Comparison of ENCODE assay signal across 11 cellular contexts in the genomic region with DNA sequence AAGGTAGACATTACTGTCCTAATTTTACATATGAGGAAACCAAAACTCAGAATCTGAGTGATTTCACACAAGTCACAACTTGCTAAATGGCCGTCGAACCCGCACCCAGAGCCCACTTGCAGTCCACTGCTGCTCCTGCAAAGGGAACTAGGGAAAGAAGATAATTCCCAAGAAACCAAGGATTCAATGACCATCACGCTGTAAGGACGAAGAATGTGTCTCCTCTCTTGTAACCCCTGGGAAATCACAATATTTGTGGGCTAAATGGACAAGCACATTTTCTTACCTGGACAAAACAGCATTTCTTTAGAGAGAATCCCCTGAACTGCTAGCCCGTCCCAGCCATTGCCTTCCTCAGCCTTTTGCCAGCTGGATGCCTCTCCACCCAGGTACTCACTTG. TPM values are rescaled to one million over a fixed set of nuclear protein-coding genes. Genes with fewer than 3 reads are reported as not detected.
DNase-seq lines count a peak whose midpoint lies in the region; ATAC-seq lines count a peak whose summit lies in the region.
"Had no signal": no experiment of that assay in that cellular context is flagged by ENCODE, and none has a peak within 500 bp of the region (broad histone marks: within the 10 kb centered on the region; RNA-seq: fewer than 3 reads in every experiment).

No MANE protein-coding gene starts in this region.

- H3K36me3 ChIP-seq in NT2/D1 (ENCODE audit: insufficient read depth, insufficient read length, low read length) (peaks cover 61% of the 10 kb centered on the region), endocrine pancreas (ENCODE audit: control insufficient read depth, insufficient read depth, low read length) (peaks cover 24% of the 10 kb centered on the region)
- H3K36me3 ChIP-seq: uterus had no signal

- H3K4me1 ChIP-seq in NT2/D1 (ENCODE audit: insufficient read depth, insufficient read length) (peaks cover 5% of the 10 kb centered on the region), endocrine pancreas (ENCODE audit: control insufficient read depth, insufficient read depth, low read length) (peaks cover 6% of the 10 kb centered on the region)

- ATAC-seq in activated T-cell treated with anti-CD3 and anti-CD28 coated beads, Interleukin-2, amount 50 U/mL, for 72 hours (replicated peaks in 1 of 2) = no peak
- no peak for ATAC-seq in stimulated activated effector memory CD8-positive, alpha-beta T cell treated with anti-CD3 and anti-CD28 coated beads, Interleukin-12 subunit alpha, Interleukin-12 subunit beta, amount 100 ng/mL, for 72 hours

- H3K9ac ChIP-seq in NT2/D1 (ENCODE audit: insufficient read length, low read depth) (peak overlapping the region; percentile 86), endocrine pancreas (ENCODE audit: control insufficient read depth, insufficient read depth, low read length) (peak overlapping the region; percentile 17)

- H3K9me3 ChIP-seq in NT2/D1 (ENCODE audit: insufficient read depth, low read length) (no peaks in the 10 kb centered on the region), endocrine pancreas (ENCODE audit: control insufficient read depth, low read length) (no peaks in the 10 kb centered on the region)
- H3K9me3 ChIP-seq: uterus had no signal

- peak overlapping the region; percentile 89 to 97 for H3K4me3 Mint-ChIP-seq in activated T-cell treated with anti-CD3 and anti-CD28 coated beads, Interleukin-2, amount 50 U/mL, for 72 hours
- H3K4me3 Mint-ChIP-seq in stimulated activated effector memory CD8-positive, alpha-beta T cell treated with anti-CD3 and anti-CD28 coated beads, Interleukin-12 subunit alpha, Interleukin-12 subunit beta, amount 100 ng/mL, for 72 hours = peak overlapping the region; percentile 86

- no peak overlapping the region for H3K27ac ChIP-seq in substantia nigra (ENCODE audit: low read depth, low read length, poor library complexity, severe bottlenecking)

- no peak for DNase-seq in activated T-cell treated with anti-CD3 and anti-CD28 coated beads, Interleukin-2, amount 50 U/mL, for 72 hours
- DNase-seq in activated T-cell treated with anti-CD3 and anti-CD28 coated beads, Interleukin-2, amount 50 U/mL, for 48 hours = no peak
- DNase-seq in NT2/D1 (ENCODE audit: low read depth, low spot score) (no peak), substantia nigra (lab: John Stamatoyannopoulos, UW) (no peak), C1 segment of cervical spinal cord (lab: John Stamatoyannopoulos, UW) (no peak), T1000 (lab: John Stamatoyannopoulos, UW) (no peak)
- no peak for DNase-seq in stimulated activated effector memory CD8-positive, alpha-beta T cell treated with anti-CD3 and anti-CD28 coated beads, Interleukin-12 subunit alpha, Interleukin-12 subunit beta, amount 100 ng/mL, for 72 hours (ENCODE audit: low spot score in 2 of 2)
- DNase-seq: islet precursor cell, Kasumi-1, uterus had no signal

- no peaks in the 10 kb centered on the region for H3K9me3 Mint-ChIP-seq in activated T-cell treated with anti-CD3 and anti-CD28 coated beads, Interleukin-2, amount 50 U/mL, for 72 hours
- H3K9me3 Mint-ChIP-seq in stimulated activated effector memory CD8-positive, alpha-beta T cell treated with anti-CD3 and anti-CD28 coated beads, Interleukin-12 subunit alpha, Interleukin-12 subunit beta, amount 100 ng/mL, for 72 hours = no peaks in the 10 kb centered on the region

- no peaks in the 10 kb centered on the region for H3K27me3 Mint-ChIP-seq in activated T-cell treated with anti-CD3 and anti-CD28 coated beads, Interleukin-2, amount 50 U/mL, for 72 hours (ENCODE audit: low read depth)

- H3K4me1 Mint-ChIP-seq in activated T-cell treated with anti-CD3 and anti-CD28 coated beads, Interleukin-2, amount 50 U/mL, for 72 hours (ENCODE audit: low read depth) = peaks cover 32% of the 10 kb centered on the region
- peaks cover 38% of the 10 kb centered on the region for H3K4me1 Mint-ChIP-seq in stimulated activated effector memory CD8-positive, alpha-beta T cell treated with anti-CD3 and anti-CD28 coated beads, Interleukin-12 subunit alpha, Interleukin-12 subunit beta, amount 100 ng/mL, for 72 hours

- H3K4me3 ChIP-seq in NT2/D1 (ENCODE audit: insufficient read length, low read depth) = no peak overlapping the region
- no peak overlapping the region for H3K4me3 ChIP-seq in endocrine pancreas (ENCODE audit: control insufficient read depth, insufficient read depth, low read length)
- H3K4me3 ChIP-seq: uterus had no signal

- H3K27me3 ChIP-seq in NT2/D1 (ENCODE audit: insufficient read depth, insufficient read length) (no peaks in the 10 kb centered on the region), endocrine pancreas (ENCODE audit: control insufficient read depth, insufficient read depth, low read length) (no peaks in the 10 kb centered on the region)
- H3K27me3 ChIP-seq: uterus had no signal

- H3K36me3 Mint-ChIP-seq in activated T-cell treated with anti-CD3 and anti-CD28 coated beads, Interleukin-2, amount 50 U/mL, for 72 hours (ENCODE audit: insufficient read depth in 2 of 2) = peaks cover 29 to 47% of the 10 kb centered on the region in 2 donors
- peaks cover 83% of the 10 kb centered on the region for H3K36me3 Mint-ChIP-seq in stimulated activated effector memory CD8-positive, alpha-beta T cell treated with anti-CD3 and anti-CD28 coated beads, Interleukin-12 subunit alpha, Interleukin-12 subunit beta, amount 100 ng/mL, for 72 hours

- peak overlapping the region; percentile 99 for H3K27ac Mint-ChIP-seq in activated T-cell treated with anti-CD3 and anti-CD28 coated beads, Interleukin-2, amount 50 U/mL, for 72 hours
- H3K27ac Mint-ChIP-seq in stimulated activated effector memory CD8-positive, alpha-beta T cell treated with anti-CD3 and anti-CD28 coated beads, Interleukin-12 subunit alpha, Interleukin-12 subunit beta, amount 100 ng/mL, for 72 hours = peak overlapping the region; percentile 99

RNA-seq across cellular contexts. Expression of a gene that starts 2.4 kb away (rescaled TPM):
- total RNA-seq in activated T-cell treated with anti-CD3 and anti-CD28 coated beads, Interleukin-2, amount 50 U/mL, for 72 hours = 1,000 to 10,000 TPM; 2,954 to 3,917 TPM

RNA-seq across cellular contexts. Expression of a gene that starts 34.5 kb away (rescaled TPM):
- total RNA-seq in activated T-cell treated with anti-CD3 and anti-CD28 coated beads, Interleukin-2, amount 50 U/mL, for 72 hours = 100 to 1,000 TPM; 363 to 455 TPM
